ENCODE assay signal across 31 cellular contexts in genomic region chr19:52871466-52871865, GRCh38. TPM values are rescaled to one million over a fixed set of nuclear protein-coding genes. Genes with fewer than 3 reads are reported as not detected.
A peak's percentile ranks its signal among the peaks of the same experiment; 100 is the strongest.
DNase-seq lines count a peak whose midpoint lies in the region; TF ChIP-seq lines count a peak whose summit lies in the region.
"Had no signal": no experiment of that assay in that cellular context is flagged by ENCODE, and none has a peak within 500 bp of the region (broad histone marks: within the 10 kb centered on the region; RNA-seq: fewer than 3 reads in every experiment).

No MANE protein-coding gene starts in this region.

- H3K18ac ChIP-seq in trophoblast cell (ENCODE audit: low read length), result no peak overlapping the region

- peaks cover 3% of the 10 kb centered on the region for H3K9me3 Mint-ChIP-seq in progenitor cell of endocrine pancreas (ENCODE audit: low read depth)
- H3K9me3 Mint-ChIP-seq: CD4-positive, alpha-beta T cell had no signal

- no peaks in the 10 kb centered on the region for H3K36me3 Mint-ChIP-seq in progenitor cell of endocrine pancreas (ENCODE audit: insufficient read depth)

- no peak overlapping the region for H3K4ac ChIP-seq in trophoblast cell (ENCODE audit: low read depth, low read length)

- DNase-seq in trophoblast cell, result peak; percentile 68 to 90
- no peak for DNase-seq in progenitor cell of endocrine pancreas (ENCODE audit: low spot score, unreplicated experiment)
- DNase-seq in NCI-H2107 (lab: John Stamatoyannopoulos, UW), result no peak
- no peak for DNase-seq in NCI-H526 treated with DMSO at 0.1 percent for 48 hours (lab: John Stamatoyannopoulos, UW)
- DNase-seq: 8988T; ACHN; AML-193; BE2C; C1 segment of cervical spinal cord; Caco-2; Calu3; CD4-positive, alpha-beta memory T cell; CD4-positive, alpha-beta T cell; CD4-positive, CD25-positive, alpha-beta regulatory T cell; CD8-positive, alpha-beta memory T cell; CD8-positive, alpha-beta T cell; COR-L47; DMS 273 treated with DMSO at 0.1 percent for 48 hours; DMS153; DMS53; DMS79; DMS79 treated with DMSO at 0.1 percent for 48 hours; DND-41; EL had no signal

- no peak overlapping the region for H3K9ac ChIP-seq in trophoblast cell (ENCODE audit: low read length)
- H3K9ac ChIP-seq: BLaER1; BLaER1 treated with 17β-estradiol and CSF1 and Interleukin-3, amounts not matched to agents 10 nM and 100 nM had no signal

- no peak overlapping the region for H3K4me3 Mint-ChIP-seq in progenitor cell of endocrine pancreas (ENCODE audit: low read depth)
- H3K4me3 Mint-ChIP-seq: B cell; CD14-positive monocyte; CD4-positive, alpha-beta memory T cell; CD4-positive, alpha-beta T cell; CD4-positive, CD25-positive, alpha-beta regulatory T cell; CD8-positive, alpha-beta memory T cell; CD8-positive, alpha-beta T cell had no signal

- no peak overlapping the region for H3K4me2 ChIP-seq in trophoblast cell (ENCODE audit: low read length)
- H3K4me2 ChIP-seq: A549; BLaER1; BLaER1 treated with 17β-estradiol and CSF1 and Interleukin-3, amounts not matched to agents 10 nM and 100 nM had no signal

- H3K27ac ChIP-seq in trophoblast cell (ENCODE audit: low read depth, low read length), result no peak overlapping the region
- H3K27ac ChIP-seq: 22Rv1; A549; BLaER1; BLaER1 treated with 17β-estradiol and CSF1 and Interleukin-3, amounts not matched to agents 10 nM and 100 nM; C4-2B had no signal

- peaks cover 2 to 3% of the 10 kb centered on the region in 2 experiments for H3K4me1 ChIP-seq in trophoblast cell (ENCODE audit: control insufficient read depth in 1 of 2, insufficient read depth in 2 of 2, low read length in 2 of 2)
- H3K4me1 ChIP-seq: A549; BE2C; BLaER1; BLaER1 treated with 17β-estradiol and CSF1 and Interleukin-3, amounts not matched to agents 10 nM and 100 nM had no signal

- no peak overlapping the region for H2AFZ ChIP-seq in trophoblast cell (ENCODE audit: insufficient read depth, low read length, poor library complexity)

- H4K91ac ChIP-seq in trophoblast cell (ENCODE audit: low read depth, low read length), result no peak overlapping the region

- H3K79me2 ChIP-seq in trophoblast cell (ENCODE audit: control insufficient read depth, insufficient read depth, low read length, poor library complexity), result no peaks in the 10 kb centered on the region

- no peak overlapping the region for H2BK5ac ChIP-seq in trophoblast cell (ENCODE audit: low read depth, low read length, poor library complexity)

- H3K9me3 ChIP-seq in trophoblast cell (ENCODE audit: insufficient read depth, low read depth, low read length), result no peaks in the 10 kb centered on the region
- H3K9me3 ChIP-seq: BE2C, BLaER1 had no signal

- no peak overlapping the region for H2AK5ac ChIP-seq in trophoblast cell (ENCODE audit: low read length)

- H2BK12ac ChIP-seq in trophoblast cell (ENCODE audit: low read length), result no peak overlapping the region

- H4K12ac ChIP-seq in trophoblast cell (ENCODE audit: low read depth, low read length), result no peak overlapping the region

- H3K4me1 Mint-ChIP-seq in progenitor cell of endocrine pancreas (ENCODE audit: low read depth), result peaks cover 13% of the 10 kb centered on the region
- H3K4me1 Mint-ChIP-seq: B cell; CD14-positive monocyte; CD4-positive, alpha-beta memory T cell; CD4-positive, CD25-positive, alpha-beta regulatory T cell; CD8-positive, alpha-beta memory T cell had no signal

- H3K14ac ChIP-seq in trophoblast cell (ENCODE audit: low read length), result no peak overlapping the region

- H3K27me3 Mint-ChIP-seq in progenitor cell of endocrine pancreas, result no peaks in the 10 kb centered on the region
- H3K27me3 Mint-ChIP-seq: B cell; CD4-positive, alpha-beta memory T cell; CD4-positive, alpha-beta T cell; CD4-positive, CD25-positive, alpha-beta regulatory T cell had no signal

- WGBS in trophoblast cell (ENCODE audit: extremely low coverage, insufficient coverage, insufficient read length), result no CpG with 5 or more reads among the region's 3 CpGs

- H2BK120ac ChIP-seq in trophoblast cell (ENCODE audit: insufficient read depth, low read length, poor library complexity), result no peak overlapping the region

- no peak overlapping the region for H3K4me3 ChIP-seq in trophoblast cell (ENCODE audit: low read depth, low read length)
- H3K4me3 ChIP-seq: A549; BLaER1; BLaER1 treated with 17β-estradiol and CSF1 and Interleukin-3, amounts not matched to agents 10 nM and 100 nM had no signal

- no peaks in the 10 kb centered on the region for H3K36me3 ChIP-seq in trophoblast cell (ENCODE audit: control insufficient read depth in 1 of 2, insufficient read depth in 2 of 2, low read length in 2 of 2)
- H3K36me3 ChIP-seq: BE2C, BLaER1 had no signal

- no peaks in the 10 kb centered on the region for H3K79me1 ChIP-seq in trophoblast cell (ENCODE audit: low read length)

- H3K23ac ChIP-seq in trophoblast cell (ENCODE audit: low read length), result no peak overlapping the region

- TF ChIP-seq CTCF in progenitor cell of endocrine pancreas (IDR thresholded peaks at IDR 0.05; ENCODE audit: unreplicated experiment), result no peak

- H3K27me3 ChIP-seq in trophoblast cell (ENCODE audit: insufficient read depth, low read length), result no peaks in the 10 kb centered on the region
- H3K27me3 ChIP-seq: BE2C; BLaER1; BLaER1 treated with 17β-estradiol and CSF1 and Interleukin-3, amounts not matched to agents 10 nM and 100 nM had no signal

- H4K8ac ChIP-seq in trophoblast cell (ENCODE audit: low read depth, low read length), result no peak overlapping the region

- peak overlapping the region; percentile 60 for H3K27ac Mint-ChIP-seq in progenitor cell of endocrine pancreas
- H3K27ac Mint-ChIP-seq: B cell; CD14-positive monocyte; CD4-positive, alpha-beta memory T cell; CD4-positive, alpha-beta T cell; CD8-positive, alpha-beta memory T cell; CD8-positive, alpha-beta T cell had no signal

RNA-seq across cellular contexts. Expression of gene ZNF468, which starts 14.0 kb away (rescaled TPM):
- polyA plus RNA-seq in trophoblast cell (2013), result 39.1 and 41.5 TPM in 2 replicates
- total RNA-seq in progenitor cell of endocrine pancreas, result 35.6 and 38.8 TPM in 2 replicates

RNA-seq across cellular contexts. Expression of gene ZNF320, which starts 26.0 kb away (rescaled TPM):
- polyA plus RNA-seq in trophoblast cell (2013), result 10.1 and 13.4 TPM in 2 replicates
- total RNA-seq in progenitor cell of endocrine pancreas, result 43.9 and 50.0 TPM in 2 replicates
- polyA plus RNA-seq: A549 had no signal

RNA-seq across cellular contexts. Expression of gene ZNF28, which starts 50.0 kb away (rescaled TPM):
- polyA plus RNA-seq in trophoblast cell (2013), result 29.0 and 29.8 TPM in 2 replicates
- total RNA-seq in progenitor cell of endocrine pancreas, result 29.4 and 32.3 TPM in 2 replicates

RNA-seq across cellular contexts. Expression of gene ZNF888, which starts 51.8 kb away (rescaled TPM):
- 9.6 and 9.8 TPM in 2 replicates for polyA plus RNA-seq in trophoblast cell (2013)
- total RNA-seq in progenitor cell of endocrine pancreas, result 16.0 and 16.8 TPM in 2 replicates
- polyA plus RNA-seq: A549 had no signal

Comparison
In these comparisons a context has a peak if more than half of its experiments do, and no peak if none do; other contexts are left out.
1. DNase-seq: peak in trophoblast cell (2 of 2); none in progenitor cell of endocrine pancreas (single experiment), NCI-H2107 (single experiment) and NCI-H526 treated with DMSO at 0.1 percent for 48 hours (single experiment).